8 cellular contexts compared by ENCODE assay signal in the genomic region with DNA sequence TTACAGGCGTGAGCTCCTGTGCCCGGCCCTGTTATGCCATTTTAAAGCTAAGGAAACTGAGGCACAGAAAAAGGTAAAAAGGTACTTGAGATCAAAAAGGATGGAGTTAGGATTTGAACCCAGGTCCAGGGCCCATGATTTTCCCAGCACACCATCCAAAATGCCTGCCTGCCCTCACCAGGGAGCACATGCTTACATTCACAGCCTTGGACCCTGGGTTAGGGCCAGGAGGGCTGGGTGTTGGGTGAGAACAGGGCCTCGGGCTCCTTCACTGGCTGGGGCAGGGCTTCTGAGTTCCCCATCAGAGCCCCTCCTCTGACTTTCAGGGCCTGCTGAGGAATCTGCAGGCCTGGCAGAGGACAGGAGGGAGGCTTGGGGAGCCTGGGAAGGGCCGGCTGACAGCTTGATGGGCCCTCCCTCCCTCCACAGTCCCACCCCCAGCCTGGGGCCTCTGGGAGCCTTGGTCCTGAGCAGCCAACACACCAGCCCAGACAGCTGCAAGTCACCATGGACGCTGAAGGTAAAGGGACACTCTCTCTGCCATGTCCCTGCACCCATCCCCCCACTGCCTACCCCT. TPM values are rescaled to one million over a fixed set of nuclear protein-coding genes. Genes with fewer than 3 reads are reported as not detected.
DNase-seq lines count a peak whose midpoint lies in the region; ATAC-seq and TF ChIP-seq lines count a peak whose summit lies in the region.

Gene QPRT (plus strand): TSS at position 490 of the 577 bp plus-strand sequence. CDS start 18 bp downstream, at position 508.

- in situ Hi-C loops in T47D (cut with HindIII; ENCODE audit: low pct_unique_long_range_greater_than_20kb, low sequenced_read_pairs): no loop called here

- H3K4me3 ChIP-seq in OCI-LY7 (ENCODE audit: low read depth, low read length, poor library complexity, severe bottlenecking): peak within 1 kb of the TSS; percentile 68
- H3K4me3 ChIP-seq in left lung: peak within 1 kb of the TSS; percentile 21 to 29

- no peak within 1 kb of the TSS for H3K4me3 Mint-ChIP-seq in MCF 10A (ENCODE audit: unreplicated experiment)

- POLR2A ChIA-PET in MCF 10A (lab: Yijun Ruan, JAX): no interaction called here
- POLR2A ChIA-PET in OCI-LY7 (lab: Charles Lee): interaction anchor here (1.0 to 1.4 kb wide), 2 partner anchors 10 to 248 kb away, joined by 5 to 11 read pairs; no protein-coding TSS in a partner anchor

- no peaks in the 10 kb centered on the region for H3K27me3 ChIP-seq in left lung

- CTCF ChIA-PET in MCF 10A (lab: Yijun Ruan, JAX): interaction anchor here (0.6 kb wide), 1 partner anchor 51 kb away, joined by 4 read pairs; no protein-coding TSS in a partner anchor
- CTCF ChIA-PET in OCI-LY7 (lab: Charles Lee; ENCODE audit: unreplicated experiment): no interaction called here

- H3K36me3 Mint-ChIP-seq in MCF 10A (ENCODE audit: insufficient read depth, unreplicated experiment): no peaks in the 10 kb centered on the region

- TF ChIP-seq CTCF in MCF 10A (IDR thresholded peaks at IDR 0.05; ENCODE audit: unreplicated experiment) (no peak), OCI-LY7 (conservative IDR thresholded peaks at IDR 0.05; ENCODE audit: low read length) (no peak), left lung (IDR thresholded peaks at IDR 0.05) (no peak)

- peak within 1 kb of the TSS; percentile 91; the same call in 1 of the 2 replicates for H2AFZ ChIP-seq in OCI-LY7 (ENCODE audit: low read length)

- intact Hi-C loops in MCF 10A (cut with micrococcal nuclease): no loop called here
- intact Hi-C loops in OCI-LY7 (cut with micrococcal nuclease; ENCODE audit: unreplicated experiment): no loop called here
- intact Hi-C loops in left lung (cut with DNase I): no loop called here

- H3K4me1 ChIP-seq in OCI-LY7 (ENCODE audit: insufficient read depth, low read length, poor library complexity, severe bottlenecking) (peaks cover 28% of the 10 kb centered on the region), left lung (peaks cover 0 to 35% of the 10 kb centered on the region in 2 donors)

- ATAC-seq in left lung: peak; percentile 83

- H3K9me2 ChIP-seq in OCI-LY7 (ENCODE audit: insufficient read depth, low read length): no peaks in the 10 kb centered on the region

- H3K27ac ChIP-seq in OCI-LY7 (ENCODE audit: low read depth, low read length, poor library complexity, severe bottlenecking) (peak within 1 kb of the TSS; percentile 79), cingulate gyrus (ENCODE audit: low read depth, low read length) (peak within 1 kb of the TSS; percentile 75), left lung (peak within 1 kb of the TSS; percentile 13 to 37), temporal lobe (ENCODE audit: low read depth, low read length) (peak within 1 kb of the TSS; percentile 53)

- H3K27ac Mint-ChIP-seq in MCF 10A (ENCODE audit: low read depth, unreplicated experiment): no peak within 1 kb of the TSS

- H4K20me1 ChIP-seq in OCI-LY7 (ENCODE audit: insufficient read depth, low read length): no peaks in the 10 kb centered on the region

- no peaks in the 10 kb centered on the region for H3K27me3 Mint-ChIP-seq in MCF 10A (ENCODE audit: insufficient read depth, unreplicated experiment)

- DNase-seq in T47D (ENCODE audit: low read depth in 1 of 2, low spot score in 1 of 2) (peak; percentile 91 to 92), MCF 10A (ENCODE audit: unreplicated experiment) (no peak), OCI-LY7 (ENCODE audit: low spot score) (peak; percentile 31), left lung (peak in 1 of 2 donors; percentile 52), NCI-H2029 (lab: John Stamatoyannopoulos, UW) (no peak)
- DNase-seq in activated CD4-positive, CD25-positive, alpha-beta regulatory T cell treated with anti-CD3 and anti-CD28 coated beads, Interleukin-2, amount 50 U/mL, for 72 hours: no peak

- H3K9me3 ChIP-seq in OCI-LY7 (ENCODE audit: low read length): no peaks in the 10 kb centered on the region; the same call in 1 of the 2 replicates
- H3K9me3 ChIP-seq in left lung: no peaks in the 10 kb centered on the region

- H3K79me2 ChIP-seq in OCI-LY7 (ENCODE audit: insufficient read depth, low read depth, low read length): no peaks in the 10 kb centered on the region; the same call in 1 of the 2 replicates

- H3K36me3 ChIP-seq in OCI-LY7 (ENCODE audit: insufficient read depth, low read length) (no peaks in the 10 kb centered on the region), left lung (no peaks in the 10 kb centered on the region)

- H3K4me1 Mint-ChIP-seq in MCF 10A (ENCODE audit: insufficient read depth, unreplicated experiment): peaks cover 5% of the 10 kb centered on the region

- no peaks in the 10 kb centered on the region for H3K9me3 Mint-ChIP-seq in MCF 10A (ENCODE audit: unreplicated experiment)

- BruUV-seq in MCF 10A (replicated peaks; lab: Mats Ljungman, UMichigan): no TSS peak
- no TSS peak for BruUV-seq in OCI-LY7 (replicated peaks; lab: Mats Ljungman, UMichigan)

- peak within 1 kb of the TSS; percentile 93 for H3K4me2 ChIP-seq in OCI-LY7 (ENCODE audit: low read length)

RNA-seq across cellular contexts. Expression of gene QPRT, which starts in this region (rescaled TPM):
- total RNA-seq in MCF 10A (2022): not detected in 2 replicates
- 9.4 and 10.6 TPM in 2 replicates for total RNA-seq in OCI-LY7 (2014; rRNA removed; shearing (Covaris generic))
- total RNA-seq in OCI-LY7 (2022): 12.6 and 15.8 TPM in 2 replicates
- total RNA-seq in left lung: 10 to 100 TPM; 21.9 to 27.1 TPM
- 2.5 TPM for total RNA-seq in temporal lobe

Comparison
In these comparisons a context has a peak if more than half of its experiments do, and no peak if none do; other contexts are left out.
1. DNase-seq: peak in T47D (2 of 2) and OCI-LY7 (single experiment); none in MCF 10A (single experiment), activated CD4-positive, CD25-positive, alpha-beta regulatory T cell treated with anti-CD3 and anti-CD28 coated beads, Interleukin-2, amount 50 U/mL, for 72 hours (single experiment) and NCI-H2029 (single experiment).
2. H3K27ac ChIP-seq: peak in every context shown above with its lines; median percentile 79 in OCI-LY7; 75 in cingulate gyrus; 53 in temporal lobe; 25 in left lung.